8 cellular contexts compared by ENCODE assay signal in genomic region chr1:225467193-225468020, GRCh38. TPM values are rescaled to one million over a fixed set of nuclear protein-coding genes. Genes with fewer than 3 reads are reported as not detected.
DNase-seq lines count a peak whose midpoint lies in the region; ATAC-seq and TF ChIP-seq lines count a peak whose summit lies in the region.

No MANE protein-coding gene starts in this region.

- no peaks in the 10 kb centered on the region for H3K27me3 Mint-ChIP-seq in activated B cell treated with CpG ODN at 0.5 μM for 24 hours

- H3K9ac ChIP-seq in colonic mucosa (ENCODE audit: low read depth in 2 of 2, low read length in 2 of 2): peak overlapping the region; percentile 41 to 55

- no peak for TF ChIP-seq POLR2A in tibial nerve (IDR thresholded peaks at IDR 0.05)

- TF ChIP-seq EP300 in tibial nerve (IDR thresholded peaks at IDR 0.05): peak in 1 of 2 donors; percentile 46

- intact Hi-C loops in activated B cell treated with CpG ODN at 0.5 μM for 24 hours (cut with micrococcal nuclease) (loop anchor here (1.0 to 5.0 kb wide), 8 partner anchors 22 to 720 kb away; partner anchors contain the start of genes ACBD3, H3-3A, LBR and PYCR2), colonic mucosa (cut with DNase I) (no loop called here)

- WGBS in tibial nerve, 2 donors: 53 to 57% methylated on average over 17 to 21 of the region's 26 CpGs

- TF ChIP-seq CTCF in activated B cell treated with CpG ODN at 0.5 μM for 24 hours (IDR thresholded peaks at IDR 0.05) (no peak), colonic mucosa (IDR thresholded peaks at IDR 0.05) (no peak), neutrophil (IDR thresholded peaks at IDR 0.05) (peak; percentile 34), tibial nerve (IDR thresholded peaks at IDR 0.05) (no peak)

- H3K27ac Mint-ChIP-seq in activated B cell treated with CpG ODN at 0.5 μM for 24 hours: peak overlapping the region; percentile 98

- peaks cover 40% of the 10 kb centered on the region for H3K4me1 Mint-ChIP-seq in activated B cell treated with CpG ODN at 0.5 μM for 24 hours

- H3K9me3 Mint-ChIP-seq in activated B cell treated with CpG ODN at 0.5 μM for 24 hours: no peaks in the 10 kb centered on the region

- peak; percentile 75 for DNase-seq in activated B cell treated with CpG ODN at 0.5 μM for 24 hours
- peak; percentile 67 for DNase-seq in colonic mucosa
- DNase-seq in tibial nerve (ENCODE audit: low spot score in 2 of 2): peak in 1 of 2 donors; percentile 50
- no peak for DNase-seq in dedifferentiated amniotic fluid mesenchymal stem cell (ENCODE audit: extremely low spot score)
- no peak for DNase-seq in globus pallidus (ENCODE audit: low spot score)

- POLR2A ChIA-PET in activated B cell treated with CpG ODN at 0.5 μM for 24 hours (lab: Charles Lee): interaction anchor here (0.6 to 4.4 kb wide), 28 partner anchors 11 to 940 kb away, joined by 3 to 168 read pairs (median 5); partner anchors contain the start of genes H3-3A, LBR, PARP1 and PYCR2

- ATAC-seq in GM19324 (IDR thresholded peaks at IDR 0.05; ENCODE audit: low FRiP score, unreplicated experiment) (peak; percentile 95), HG03442 (IDR thresholded peaks at IDR 0.05; ENCODE audit: unreplicated experiment) (peak; percentile 93), activated B cell treated with CpG ODN at 0.5 μM for 24 hours (ENCODE audit: low read depth) (peak; percentile 86)

- H3K27ac ChIP-seq in colonic mucosa: peak overlapping the region; percentile 84
- peak overlapping the region; percentile 96 for H3K27ac ChIP-seq in neutrophil
- H3K27ac ChIP-seq in tibial nerve: peak overlapping the region in 3 of 4 donors; percentile 73 to 87 (median 80)

- H3K9me3 ChIP-seq in colonic mucosa (no peaks in the 10 kb centered on the region), neutrophil (no peaks in the 10 kb centered on the region), tibial nerve (no peaks in the 10 kb centered on the region)

- H3K36me3 ChIP-seq in colonic mucosa (no peaks in the 10 kb centered on the region), neutrophil (no peaks in the 10 kb centered on the region), tibial nerve (no peaks in the 10 kb centered on the region)

- H3K4me3 Mint-ChIP-seq in activated B cell treated with CpG ODN at 0.5 μM for 24 hours: peak overlapping the region; percentile 90

- H3K4me3 ChIP-seq in colonic mucosa (peak overlapping the region; percentile 27), neutrophil (ENCODE audit: low read depth in 1 of 2, low read length in 1 of 2) (peak overlapping the region; percentile 66 to 78), tibial nerve (peak overlapping the region; percentile 3 to 42 (median 23))

- H3K36me3 Mint-ChIP-seq in activated B cell treated with CpG ODN at 0.5 μM for 24 hours (ENCODE audit: low read depth): no peaks in the 10 kb centered on the region

- no peaks in the 10 kb centered on the region for H3K27me3 ChIP-seq in colonic mucosa
- no peaks in the 10 kb centered on the region for H3K27me3 ChIP-seq in neutrophil
- no peaks in the 10 kb centered on the region for H3K27me3 ChIP-seq in tibial nerve

- CTCF ChIA-PET in activated B cell treated with CpG ODN at 0.5 μM for 24 hours (lab: Charles Lee): interaction anchor here (1.0 to 2.6 kb wide), 9 partner anchors 10 to 940 kb away, joined by 3 to 21 read pairs (median 4); partner anchors contain the start of gene PARP1

- H3K4me1 ChIP-seq in colonic mucosa: peaks cover 6% of the 10 kb centered on the region
- H3K4me1 ChIP-seq in neutrophil (ENCODE audit: control insufficient read depth in 1 of 2, insufficient read depth in 1 of 2, low read depth in 1 of 2, low read length in 1 of 2): peaks cover 24 to 34% of the 10 kb centered on the region in 2 experiments
- peaks cover 0 to 10% (median 2%) of the 10 kb centered on the region in 4 donors for H3K4me1 ChIP-seq in tibial nerve

RNA-seq across cellular contexts. Expression of gene LBR, which starts 39.6 kb away (rescaled TPM):
- total RNA-seq in activated B cell treated with CpG ODN at 0.5 μM for 24 hours (93.1 and 113 TPM in 2 replicates), colonic mucosa (100 to 1,000 TPM; 111 to 147 TPM), tibial nerve (10 to 100 TPM; 17.7 to 30.8 (median 25.1) TPM)

Comparison
In these comparisons a context has a peak if more than half of its experiments do, and no peak if none do; other contexts are left out.
1. DNase-seq: peak in activated B cell treated with CpG ODN at 0.5 μM for 24 hours (single experiment) and colonic mucosa (single experiment); none in dedifferentiated amniotic fluid mesenchymal stem cell (single experiment) and globus pallidus (single experiment).
2. Peak in every context shown above with its lines, with median percentiles within 50 percentile points of each other: ATAC-seq, H3K27ac ChIP-seq and H3K4me3 ChIP-seq.